Comparison of ENCODE assay signal across 7 cellular contexts in genomic region chr1:15803380-15803779, GRCh38. TPM values are rescaled to one million over a fixed set of nuclear protein-coding genes. Genes with fewer than 3 reads are reported as not detected.
DNase-seq lines count a peak whose midpoint lies in the region; ATAC-seq and TF ChIP-seq lines count a peak whose summit lies in the region.

No MANE protein-coding gene starts in this region.

- no peaks in the 10 kb centered on the region for H3K9me3 Mint-ChIP-seq in activated CD8-positive, alpha-beta T cell treated with anti-CD3 and anti-CD28 coated beads for 36 hours

- peak; percentile 39 for DNase-seq in Daoy (ENCODE audit: low read depth)
- DNase-seq in HEK293T (ENCODE audit: extremely low spot score): peak; percentile 39
- peak; percentile 27 for DNase-seq in activated CD8-positive, alpha-beta T cell treated with anti-CD3 and anti-CD28 coated beads for 36 hours
- no peak for DNase-seq in kidney epithelial cell (ENCODE audit: low read depth)
- DNase-seq in SW480 (ENCODE audit: low spot score): no peak
- no peak for DNase-seq in activated CD4-positive, CD25-positive, alpha-beta regulatory T cell (lab: John Stamatoyannopoulos, UW)

- H3K27me3 ChIP-seq in kidney epithelial cell (ENCODE audit: control insufficient read depth, insufficient read depth, low read length): no peaks in the 10 kb centered on the region

- TF ChIP-seq CTCF in activated CD8-positive, alpha-beta T cell treated with anti-CD3 and anti-CD28 coated beads for 36 hours (IDR thresholded peaks at IDR 0.05): peak; percentile 47
- peak; percentile 26 for TF ChIP-seq CTCF in kidney epithelial cell (IDR thresholded peaks at IDR 0.05; ENCODE audit: insufficient read depth, low read length, poor library complexity, severe bottlenecking)

- peaks cover 1% of the 10 kb centered on the region for H3K27me3 Mint-ChIP-seq in activated CD8-positive, alpha-beta T cell treated with anti-CD3 and anti-CD28 coated beads for 36 hours

- H3K4me3 ChIP-seq in kidney epithelial cell (ENCODE audit: low read depth, low read length): no peak overlapping the region

- CTCF ChIA-PET in HEK293T (lab: Yijun Ruan, JAX): interaction anchor here (0.6 to 1.3 kb wide), 7 partner anchors 9 to 205 kb away, joined by 3 to 5 read pairs (median 3); no protein-coding TSS in a partner anchor
- CTCF ChIA-PET in activated CD8-positive, alpha-beta T cell treated with anti-CD3 and anti-CD28 coated beads for 36 hours (lab: Charles Lee): interaction anchor here (1.1 to 2.2 kb wide), 5 partner anchors 9 to 204 kb away, joined by 3 to 16 read pairs (median 5); no protein-coding TSS in a partner anchor

- ATAC-seq in activated CD8-positive, alpha-beta T cell treated with anti-CD3 and anti-CD28 coated beads for 36 hours: peak; percentile 50
- ATAC-seq in GM21526 (IDR thresholded peaks at IDR 0.05; ENCODE audit: low FRiP score, unreplicated experiment): no peak

- no peaks in the 10 kb centered on the region for H3K36me3 Mint-ChIP-seq in activated CD8-positive, alpha-beta T cell treated with anti-CD3 and anti-CD28 coated beads for 36 hours (ENCODE audit: low read depth)

- intact Hi-C loops in activated CD8-positive, alpha-beta T cell treated with anti-CD3 and anti-CD28 coated beads for 36 hours (cut with micrococcal nuclease): loop anchor here (5.0 to 10.0 kb wide), 2 partner anchors 189 to 251 kb away; no protein-coding TSS in a partner anchor

- no peaks in the 10 kb centered on the region for H3K36me3 ChIP-seq in kidney epithelial cell (ENCODE audit: control insufficient read depth, insufficient read depth, low read length)

- POLR2A ChIA-PET in HEK293T (lab: Yijun Ruan, JAX): interaction anchor here (1.5 to 1.8 kb wide), 2 partner anchors 30 to 46 kb away, joined by 7 to 8 read pairs; no protein-coding TSS in a partner anchor
- POLR2A ChIA-PET in activated CD8-positive, alpha-beta T cell treated with anti-CD3 and anti-CD28 coated beads for 36 hours (lab: Charles Lee): no interaction called here

- peaks cover 4% of the 10 kb centered on the region for H3K4me1 Mint-ChIP-seq in activated CD8-positive, alpha-beta T cell treated with anti-CD3 and anti-CD28 coated beads for 36 hours (ENCODE audit: low read depth)

- H3K4me3 Mint-ChIP-seq in activated CD8-positive, alpha-beta T cell treated with anti-CD3 and anti-CD28 coated beads for 36 hours: no peak overlapping the region

- H3K27ac Mint-ChIP-seq in activated CD8-positive, alpha-beta T cell treated with anti-CD3 and anti-CD28 coated beads for 36 hours: no peak overlapping the region

TF ChIP-seq in HEK293T, 16 proteins besides CTCF, POLR2A, EP300 and RAD21:
- no peak for TF ChIP-seq SP1 (IDR thresholded peaks at IDR 0.05)

RNA-seq across cellular contexts. Expression of gene UQCRHL, which starts 4.1 kb away (rescaled TPM):
- 4.1 and 5.9 TPM in 2 replicates for total RNA-seq in Daoy (2014; rRNA removed; shearing (Covaris generic))
- 1 to 10 TPM; 2.5 to 2.8 TPM for total RNA-seq in activated CD8-positive, alpha-beta T cell treated with anti-CD3 and anti-CD28 coated beads for 36 hours
- total RNA-seq in kidney epithelial cell: 1.8 and 1.9 TPM in 2 replicates

RNA-seq across cellular contexts. Expression of gene SPEN, which starts 44.1 kb away (rescaled TPM):
- total RNA-seq in Daoy (2014; rRNA removed; shearing (Covaris generic)): 14.9 and 22.3 TPM in 2 replicates
- total RNA-seq in activated CD8-positive, alpha-beta T cell treated with anti-CD3 and anti-CD28 coated beads for 36 hours: 10 to 100 TPM; 59.8 to 60.3 TPM
- total RNA-seq in kidney epithelial cell: 24.0 and 29.1 TPM in 2 replicates

RNA-seq across cellular contexts. Expression of gene FBLIM1, which starts 44.8 kb away (rescaled TPM):
- 42.1 and 59.7 TPM in 2 replicates for total RNA-seq in Daoy (2014; rRNA removed; shearing (Covaris generic))
- not detected for total RNA-seq in activated CD8-positive, alpha-beta T cell treated with anti-CD3 and anti-CD28 coated beads for 36 hours
- 364 and 458 TPM in 2 replicates for total RNA-seq in kidney epithelial cell

Comparison
In these comparisons a context has a peak if more than half of its experiments do, and no peak if none do; other contexts are left out.
1. DNase-seq: peak in Daoy (single experiment), HEK293T (single experiment) and activated CD8-positive, alpha-beta T cell treated with anti-CD3 and anti-CD28 coated beads for 36 hours (single experiment); none in kidney epithelial cell (single experiment), SW480 (single experiment) and activated CD4-positive, CD25-positive, alpha-beta regulatory T cell (0 of 4).
2. RNA of gene FBLIM1, which starts 44.8 kb away (total RNA-seq): 364 to 458 TPM in kidney epithelial cell and 42.1 to 59.7 TPM in Daoy; not detected in activated CD8-positive, alpha-beta T cell treated with anti-CD3 and anti-CD28 coated beads for 36 hours; every median in the first group is over 10 times any median in the second.